ENCODE assay signal across 14 cellular contexts in the genomic region with DNA sequence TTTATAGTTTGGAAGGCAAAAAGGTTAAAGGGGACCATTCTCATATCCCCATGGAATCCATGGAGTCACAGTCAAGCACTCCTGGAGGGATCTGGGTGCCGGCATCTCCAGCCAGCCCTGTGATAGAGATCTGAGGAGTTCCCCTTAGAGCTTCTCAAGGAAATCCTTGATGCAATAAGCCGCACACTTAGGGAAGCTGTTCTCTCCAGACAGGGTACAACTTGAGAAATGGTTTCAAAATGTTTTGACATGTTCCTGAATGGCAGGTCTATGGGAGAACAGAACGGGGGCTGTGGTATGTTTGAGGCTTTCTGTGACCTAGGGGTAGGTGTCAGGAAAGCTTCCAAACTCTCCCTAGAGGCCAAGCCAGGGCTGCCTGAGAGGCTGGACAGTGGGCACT.
DNase-seq lines count a peak whose midpoint lies in the region; ATAC-seq and TF ChIP-seq lines count a peak whose summit lies in the region.
"Had no signal": no experiment of that assay in that cellular context is flagged by ENCODE, and none has a peak within 500 bp of the region (broad histone marks: within the 10 kb centered on the region; RNA-seq: fewer than 3 reads in every experiment).

No MANE protein-coding gene starts in this region.

- no peaks in the 10 kb centered on the region for H3K9me3 ChIP-seq in left lung
- no peaks in the 10 kb centered on the region for H3K9me3 ChIP-seq in spleen

- H3K27me3 ChIP-seq in HL-60 (ENCODE audit: insufficient read depth, poor library complexity, severe bottlenecking) (no peaks in the 10 kb centered on the region), left lung (no peaks in the 10 kb centered on the region), spleen (replicated peaks in 1 of 7) (peaks cover 0 to 24% (median 0%) of the 10 kb centered on the region in 7 donors)

- H3K27ac ChIP-seq in HL-60 (replicated peaks) (peak overlapping the region; percentile 60), left lung (peak overlapping the region in 1 of 2 donors; percentile 90), spleen (peak overlapping the region in 7 of 8 donors; percentile 44 to 90 (median 77))

- H3K4me3 ChIP-seq in HL-60 (replicated peaks; ENCODE audit: insufficient read depth, low read length) (no peak overlapping the region), left lung (no peak overlapping the region), spleen (peak overlapping the region in 1 of 8 donors; percentile 33)

- 50 to 70% (median 62%) methylated on average over 3 of the region's 3 CpGs for WGBS in spleen, 5 donors

- H3K36me3 ChIP-seq in left lung (no peaks in the 10 kb centered on the region), spleen (no peaks in the 10 kb centered on the region)

- peak; percentile 67 for ATAC-seq in left lung
- no peak for ATAC-seq in GM19395 (IDR thresholded peaks at IDR 0.05; ENCODE audit: unreplicated experiment)
- ATAC-seq: CD8-positive, alpha-beta T cell; Panc1 had no signal

- TF ChIP-seq POLR2A in spleen (IDR thresholded peaks at IDR 0.05) = no peak

- TF ChIP-seq CTCF in HL-60 (IDR thresholded peaks at IDR 0.05; ENCODE audit: insufficient read depth, low read length) (no peak), left lung (IDR thresholded peaks at IDR 0.05) (no peak), spleen (IDR thresholded peaks at IDR 0.05 in 8 of 11, conservative IDR thresholded peaks at IDR 0.05 in 3 of 11) (no peak)

- intact Hi-C loops in left lung (cut with DNase I) (no loop called here), spleen (cut with DNase I; ENCODE audit: low total_unique reads) (no loop called here)

- DNase-seq in HL-60 (ENCODE audit: low read depth in 1 of 2, low spot score in 1 of 2) (peak; percentile 28 to 72), NOMO-1 treated with dmso at 0.1 percent for 144 hours (lab: John Stamatoyannopoulos, UW; ENCODE audit: unreplicated experiment) (peak; percentile 6), left lung (no peak), spleen (no peak), HCEC 1CT (no peak)
- DNase-seq in activated CD4-positive, CD25-positive, alpha-beta regulatory T cell treated with anti-CD3 and anti-CD28 coated beads, Interleukin-2, amount 50 U/mL, for 72 hours = no peak
- DNase-seq: ACHN; CD8-positive, alpha-beta T cell; HFFc6; NCI-H187 treated with DMSO at 0.1 percent for 48 hours; NCI-H446; SHP77 had no signal

- H3K4me1 ChIP-seq in left lung = peaks cover 0 to 50% of the 10 kb centered on the region in 2 donors
- H3K4me1 ChIP-seq in spleen = peaks cover 0 to 37% (median 2%) of the 10 kb centered on the region in 6 donors

Comparison
In these comparisons a context has a peak if more than half of its experiments do, and no peak if none do; other contexts are left out.
1. DNase-seq: peak in HL-60 (2 of 2) and NOMO-1 treated with dmso at 0.1 percent for 144 hours (single experiment); none in left lung (0 of 2), spleen (single experiment), HCEC 1CT (single experiment) and activated CD4-positive, CD25-positive, alpha-beta regulatory T cell treated with anti-CD3 and anti-CD28 coated beads, Interleukin-2, amount 50 U/mL, for 72 hours (single experiment).